Comparison of ENCODE assay signal across 8 cellular contexts in the genomic region with DNA sequence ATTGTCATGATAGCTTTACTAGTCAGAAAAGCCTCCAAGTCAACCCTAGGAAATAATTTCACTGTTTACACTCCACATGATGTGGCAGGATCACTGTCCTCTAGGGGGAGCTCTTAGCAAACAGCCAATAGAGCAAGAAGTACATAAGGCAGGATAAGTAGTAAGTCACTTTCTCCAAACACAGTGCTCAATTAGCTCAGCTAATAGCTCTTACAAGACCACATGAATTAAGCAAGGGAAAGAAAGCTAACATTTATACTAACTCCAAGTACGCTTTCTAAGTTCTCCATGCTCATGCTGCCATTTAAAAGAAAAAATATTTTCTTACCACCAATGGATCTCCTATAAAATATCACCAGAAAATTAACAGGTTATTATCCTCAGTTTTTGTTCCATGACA.
DNase-seq lines count a peak whose midpoint lies in the region; ATAC-seq, FAIRE-seq and TF ChIP-seq lines count a peak whose summit lies in the region.

No MANE protein-coding gene starts in this region.

- H3K79me2 ChIP-seq in K562 (ENCODE audit: control insufficient read depth, insufficient read depth, low read length): no peaks in the 10 kb centered on the region

- BruUV-seq in K562 (replicated peaks; lab: Mats Ljungman, UMichigan): no TSS peak

- H3K36me3 ChIP-seq in left ventricle myocardium inferior (no peaks in the 10 kb centered on the region), K562 (ENCODE audit: control insufficient read depth, insufficient read depth, low read length) (no peaks in the 10 kb centered on the region), liver (ENCODE audit: control insufficient read depth in 4 of 4, insufficient read depth in 3 of 4, low read depth in 1 of 4, low read length in 3 of 4) (no peaks in the 10 kb centered on the region)

- H3K9me3 ChIP-seq in left ventricle myocardium inferior (replicated peaks): peaks cover 1% of the 10 kb centered on the region
- no peaks in the 10 kb centered on the region for H3K9me3 ChIP-seq in K562 (replicated peaks; ENCODE audit: control insufficient read depth, insufficient read depth, low read depth, low read length)
- no peaks in the 10 kb centered on the region for H3K9me3 ChIP-seq in liver (ENCODE audit: control insufficient read depth in 4 of 4, low read length in 3 of 4)

- intact Hi-C loops in left ventricle myocardium inferior (cut with micrococcal nuclease) (no loop called here), Right ventricle myocardium inferior (cut with DNase I) (no loop called here), K562 (cut with micrococcal nuclease) (loop anchor here (2.0 to 10.0 kb wide), 3 partner anchors 192 to 370 kb away; no protein-coding TSS in a partner anchor)

- POLR2A ChIA-PET in K562 (lab: Yijun Ruan, JAX): interaction anchor here (1.1 to 2.0 kb wide), 2 partner anchors 15 to 66 kb away, joined by 5 to 10 read pairs; no protein-coding TSS in a partner anchor

- peak; percentile 85 for FAIRE-seq in K562 (lab: Jason Lieb, UNC)

- peak; percentile 74 for TF ChIP-seq CTCF in left ventricle myocardium inferior (IDR thresholded peaks at IDR 0.05; ENCODE audit: borderline replicate concordance)
- peak; percentile 86 to 93 (median 87) for TF ChIP-seq CTCF in K562 (IDR thresholded peaks at IDR 0.05 in 2 of 3, conservative IDR thresholded peaks at IDR 0.05 in 1 of 3; ENCODE audit: insufficient read depth in 2 of 3, low read depth in 1 of 3, low read length in 3 of 3)
- peak; percentile 67 for TF ChIP-seq CTCF in liver (IDR thresholded peaks at IDR 0.05; ENCODE audit: low read depth, low read length, missing input control)

- no peak overlapping the region for H2AFZ ChIP-seq in K562 (ENCODE audit: low read depth, low read length)

- DNase-seq in left ventricle myocardium inferior (no peak), Right ventricle myocardium inferior (ENCODE audit: missing footprints) (no peak), MV-4-11 (lab: John Stamatoyannopoulos, UW) (peak; percentile 34), SW480 (ENCODE audit: low spot score) (peak; percentile 60), K562 (ENCODE audit: extremely low read depth in 1 of 4, low spot score in 3 of 4) (peak; percentile 44 to 83 (median 53))
- peak; percentile 10 for DNase-seq in stimulated activated CD8-positive, alpha-beta memory T cell treated with anti-CD3 and anti-CD28 coated beads, Interleukin-7, amount 100 ng/mL, for 24 hours (ENCODE audit: low read depth)

- no peak overlapping the region for H3K9ac ChIP-seq in K562 (ENCODE audit: insufficient read depth in 1 of 2, low read depth in 2 of 2, low read length in 2 of 2)
- no peak overlapping the region for H3K9ac ChIP-seq in liver (ENCODE audit: low read depth in 1 of 2, low read length in 2 of 2)

- in situ Hi-C loops in K562 (cut with MboI): no loop called here

- no peak overlapping the region for H3K4me3 ChIP-seq in left ventricle myocardium inferior
- H3K4me3 ChIP-seq in K562: no peak overlapping the region
- no peak overlapping the region for H3K4me3 ChIP-seq in liver (ENCODE audit: low read depth in 1 of 3, low read length in 3 of 3)

- TF ChIP-seq RAD21 in K562 (CRISPR knock-in tag; conservative IDR thresholded peaks at IDR 0.05 in 1 of 2, IDR thresholded peaks at IDR 0.05 in 1 of 2): peak; percentile 59 to 89
- peak; percentile 69 to 80 for TF ChIP-seq RAD21 in liver (IDR thresholded peaks at IDR 0.05)

- TF ChIP-seq EP300 in K562 (IDR thresholded peaks at IDR 0.05; ENCODE audit: low read length): no peak

- CTCF ChIA-PET in K562 (lab: Yijun Ruan, JAX; ENCODE audit: low intra/inter-chr PET ratio): interaction anchor here (0.6 to 2.6 kb wide), 5 partner anchors 9 to 396 kb away, joined by 3 to 11 read pairs (median 5); no protein-coding TSS in a partner anchor

- ATAC-seq in Right ventricle myocardium inferior (no peak), K562 (peak; percentile 95), GM18909 (IDR thresholded peaks at IDR 0.05; ENCODE audit: poor library complexity, unreplicated experiment) (no peak)

- H4K20me1 ChIP-seq in K562 (replicated peaks; ENCODE audit: control insufficient read depth, insufficient read depth, low read length): no peaks in the 10 kb centered on the region

- H3K4me1 ChIP-seq in left ventricle myocardium inferior (no peaks in the 10 kb centered on the region), K562 (replicated peaks in 1 of 2; ENCODE audit: control insufficient read depth in 2 of 2, insufficient read depth in 2 of 2, low read length in 2 of 2) (peaks cover 0 to under 1% of the 10 kb centered on the region in 2 experiments; a peak in 1 of 5 replicates), liver (ENCODE audit: control insufficient read depth in 4 of 4, insufficient read depth in 4 of 4, low read length in 3 of 4) (no peaks in the 10 kb centered on the region)

- TF ChIP-seq POLR2A in K562 (conservative IDR thresholded peaks at IDR 0.05): no peak

- H3K27me3 ChIP-seq in left ventricle myocardium inferior (ENCODE audit: low read depth): peaks cover 4% of the 10 kb centered on the region
- no peaks in the 10 kb centered on the region for H3K27me3 ChIP-seq in K562 (ENCODE audit: control insufficient read depth in 2 of 2, insufficient read depth in 2 of 2, low read length in 2 of 2)
- H3K27me3 ChIP-seq in liver (ENCODE audit: control insufficient read depth in 4 of 4, insufficient read depth in 4 of 4, low read length in 3 of 4): no peaks in the 10 kb centered on the region

- 0% methylated on average over 1 of the region's 1 CpG for WGBS in K562 (ENCODE audit: insufficient coverage, low coverage, missing lambda C conversion rate)
- WGBS in liver: 68% methylated on average over 1 of the region's 1 CpG

- no peaks in the 10 kb centered on the region for H3K9me1 ChIP-seq in K562 (ENCODE audit: control insufficient read depth, insufficient read depth, low read length)

- H3K27ac ChIP-seq in left ventricle myocardium inferior (replicated peaks) (no peak overlapping the region), K562 (ENCODE audit: extremely low read depth, low read depth, low read length) (no peak overlapping the region), liver (ENCODE audit: low read depth in 1 of 2, low read length in 2 of 2) (no peak overlapping the region)

- H3K4me2 ChIP-seq in K562 (ENCODE audit: insufficient read depth, low read length): no peak overlapping the region

TF ChIP-seq in liver, 16 proteins besides CTCF, POLR2A, EP300 and RAD21:
- TF ChIP-seq FOXA1 (IDR thresholded peaks at IDR 0.05) (no peak), TAF1 (conservative IDR thresholded peaks at IDR 0.05) (no peak), FOXA2 (IDR thresholded peaks at IDR 0.05) (peak; percentile 33), MAX (IDR thresholded peaks at IDR 0.05) (no peak), RXRA (IDR thresholded peaks at IDR 0.05) (no peak), NR2F2 (IDR thresholded peaks at IDR 0.05) (no peak)
- TF ChIP-seq, protein P1, sequence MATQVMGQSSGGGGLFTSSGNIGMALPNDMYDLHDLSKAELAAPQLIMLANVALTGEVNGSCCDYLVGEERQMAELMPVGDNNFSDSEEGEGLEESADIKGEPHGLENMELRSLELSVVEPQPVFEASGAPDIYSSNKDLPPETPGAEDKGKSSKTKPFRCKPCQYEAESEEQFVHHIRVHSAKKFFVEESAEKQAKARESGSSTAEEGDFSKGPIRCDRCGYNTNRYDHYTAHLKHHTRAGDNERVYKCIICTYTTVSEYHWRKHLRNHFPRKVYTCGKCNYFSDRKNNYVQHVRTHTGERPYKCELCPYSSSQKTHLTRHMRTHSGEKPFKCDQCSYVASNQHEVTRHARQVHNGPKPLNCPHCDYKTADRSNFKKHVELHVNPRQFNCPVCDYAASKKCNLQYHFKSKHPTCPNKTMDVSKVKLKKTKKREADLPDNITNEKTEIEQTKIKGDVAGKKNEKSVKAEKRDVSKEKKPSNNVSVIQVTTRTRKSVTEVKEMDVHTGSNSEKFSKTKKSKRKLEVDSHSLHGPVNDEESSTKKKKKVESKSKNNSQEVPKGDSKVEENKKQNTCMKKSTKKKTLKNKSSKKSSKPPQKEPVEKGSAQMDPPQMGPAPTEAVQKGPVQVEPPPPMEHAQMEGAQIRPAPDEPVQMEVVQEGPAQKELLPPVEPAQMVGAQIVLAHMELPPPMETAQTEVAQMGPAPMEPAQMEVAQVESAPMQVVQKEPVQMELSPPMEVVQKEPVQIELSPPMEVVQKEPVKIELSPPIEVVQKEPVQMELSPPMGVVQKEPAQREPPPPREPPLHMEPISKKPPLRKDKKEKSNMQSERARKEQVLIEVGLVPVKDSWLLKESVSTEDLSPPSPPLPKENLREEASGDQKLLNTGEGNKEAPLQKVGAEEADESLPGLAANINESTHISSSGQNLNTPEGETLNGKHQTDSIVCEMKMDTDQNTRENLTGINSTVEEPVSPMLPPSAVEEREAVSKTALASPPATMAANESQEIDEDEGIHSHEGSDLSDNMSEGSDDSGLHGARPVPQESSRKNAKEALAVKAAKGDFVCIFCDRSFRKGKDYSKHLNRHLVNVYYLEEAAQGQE (IDR thresholded peaks at IDR 0.05): no peak
- TF ChIP-seq, protein P2, sequence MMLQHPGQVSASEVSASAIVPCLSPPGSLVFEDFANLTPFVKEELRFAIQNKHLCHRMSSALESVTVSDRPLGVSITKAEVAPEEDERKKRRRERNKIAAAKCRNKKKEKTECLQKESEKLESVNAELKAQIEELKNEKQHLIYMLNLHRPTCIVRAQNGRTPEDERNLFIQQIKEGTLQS (IDR thresholded peaks at IDR 0.05): no peak

Comparison
In these comparisons a context has a peak if more than half of its experiments do, and no peak if none do; other contexts are left out.
1. DNase-seq: peak in MV-4-11 (single experiment), SW480 (single experiment), K562 (4 of 4) and stimulated activated CD8-positive, alpha-beta memory T cell treated with anti-CD3 and anti-CD28 coated beads, Interleukin-7, amount 100 ng/mL, for 24 hours (single experiment); none in left ventricle myocardium inferior (single experiment) and Right ventricle myocardium inferior (single experiment).
2. Peak in every context shown above with its lines, with median percentiles within 50 percentile points of each other: CTCF ChIP-seq.